ENCODE assay signal across 22 cellular contexts in genomic region chr21:15326032-15326867, GRCh38.
"Had no signal": no experiment of that assay in that cellular context is flagged by ENCODE, and none has a peak within 500 bp of the region (broad histone marks: within the 10 kb centered on the region; RNA-seq: fewer than 3 reads in every experiment).

No MANE protein-coding gene starts in this region.

- DNase-seq: central memory CD4-positive, alpha-beta T cell; dorsolateral prefrontal cortex; effector CD4-positive, alpha-beta T cell; foreskin keratinocyte; heart right ventricle; hippocampal formation; left cardiac atrium; mammary epithelial cell; nucleus accumbens; sigmoid colon; stimulated activated CD4-positive, alpha-beta T cell treated with anti-CD3 and anti-CD28 coated beads, Interleukin-2, amount 100 ng/mL, for 24 hours; stimulated activated CD4-positive, alpha-beta T cell treated with anti-CD3 and anti-CD28 coated beads, Interleukin-4, amount 100 ng/mL, for 24 hours; stimulated activated naive B cell treated with anti-CD40 and anti-IgM and Interleukin-4, amounts not matched to agents 10 μg/mL and 1 μg/mL and 100 μg/mL, for 72 hours; stomach; thyroid gland; uterus had no signal

- H3K36me3 ChIP-seq: gastroesophageal sphincter, heart right ventricle, left lung, neural progenitor cell, prostate gland, right atrium auricular region, sigmoid colon, stomach, thyroid gland, uterus had no signal

- H3K9me3 ChIP-seq: prostate gland, right atrium auricular region, thyroid gland, uterus had no signal

- H3K27me3 ChIP-seq: dorsolateral prefrontal cortex, foreskin keratinocyte, gastroesophageal sphincter, heart right ventricle, left lung, neural progenitor cell, right atrium auricular region, sigmoid colon, stomach, thyroid gland, uterus had no signal

- H2AFZ ChIP-seq: neural progenitor cell had no signal

- ATAC-seq: foreskin keratinocyte; gastroesophageal sphincter; left cardiac atrium; left lung; naive thymus-derived CD8-positive, alpha-beta T cell; stimulated activated naive B cell treated with anti-CD40 and anti-IgM and Interleukin-4, amounts not matched to agents 10 μg/mL and 1 μg/mL and 100 μg/mL, for 72 hours had no signal

- H3K9ac ChIP-seq: neural progenitor cell had no signal

- H3K27ac ChIP-seq: dorsolateral prefrontal cortex, foreskin keratinocyte, gastroesophageal sphincter, heart right ventricle, left lung, neural progenitor cell, prostate gland, right atrium auricular region, sigmoid colon, stomach, thyroid gland, uterus had no signal

- H3K4me3 ChIP-seq: dorsolateral prefrontal cortex, gastroesophageal sphincter, heart right ventricle, left lung, neural progenitor cell, prostate gland, right atrium auricular region, sigmoid colon, stomach, thyroid gland, uterus had no signal

- H3K4me1 ChIP-seq: foreskin keratinocyte, gastroesophageal sphincter, heart right ventricle, left lung, prostate gland, right atrium auricular region, stomach, thyroid gland, uterus had no signal
